ENCODE assay signal across 28 cellular contexts in genomic region chr16:24778676-24779075, GRCh38. TPM values are rescaled to one million over a fixed set of nuclear protein-coding genes. Genes with fewer than 3 reads are reported as not detected.
DNase-seq lines count a peak whose midpoint lies in the region; ATAC-seq and TF ChIP-seq lines count a peak whose summit lies in the region.
"Had no signal": no experiment of that assay in that cellular context is flagged by ENCODE, and none has a peak within 500 bp of the region (broad histone marks: within the 10 kb centered on the region; RNA-seq: fewer than 3 reads in every experiment).

No MANE protein-coding gene starts in this region.

- no peak overlapping the region for H3K4me3 ChIP-seq in SK-N-SH (ENCODE audit: low read depth in 2 of 2, low read length in 1 of 2)
- no peak overlapping the region for H3K4me3 ChIP-seq in Caco-2 (ENCODE audit: low read depth, low read length)
- H3K4me3 ChIP-seq in rectal smooth muscle tissue (ENCODE audit: low read length): no peak overlapping the region
- H3K4me3 ChIP-seq: SK-N-MC, spleen had no signal

- H3K9ac ChIP-seq in SK-N-SH (no peak overlapping the region), rectal smooth muscle tissue (ENCODE audit: low read length) (no peak overlapping the region)

- H3K9me3 Mint-ChIP-seq in Caco-2 (ENCODE audit: unreplicated experiment): no peaks in the 10 kb centered on the region
- H3K9me3 Mint-ChIP-seq in effector memory CD8-positive, alpha-beta T cell: no peaks in the 10 kb centered on the region
- H3K9me3 Mint-ChIP-seq: CD4-positive, CD25-positive, alpha-beta regulatory T cell; dendritic cell treated with granulocyte-macrophage colony-stimulating factor and Interleukin-4, amounts not matched to agents 40 ng/mL and 50 ng/mL, for 4 days; IgD-negative memory B cell; stimulated activated naive B cell treated with anti-CD40 and anti-IgM and Interleukin-4, amounts not matched to agents 10 μg/mL and 1 μg/mL and 100 μg/mL, for 72 hours had no signal

- H3K36me3 ChIP-seq in SK-N-SH (replicated peaks in 1 of 2; ENCODE audit: control insufficient read depth in 1 of 2, insufficient read depth in 2 of 2, low read length in 1 of 2) (peaks cover 52 to 79% of the 10 kb centered on the region in 2 experiments), Caco-2 (ENCODE audit: control insufficient read depth, insufficient read depth, low read length) (0 out of 2 replicates have a peak, but pooled peaks cover 1% of the 10 kb centered on the region), rectal smooth muscle tissue (ENCODE audit: control insufficient read depth, insufficient read depth, low read length) (peaks cover 20% of the 10 kb centered on the region)

- peaks cover 41% of the 10 kb centered on the region for H4K20me1 ChIP-seq in SK-N-SH (ENCODE audit: insufficient read depth)

- ATAC-seq in SK-N-SH treated with all-trans-retinoic acid at 6 μM for 48 hours: peak; percentile 31; the same call in 2 of the 3 replicates
- ATAC-seq in effector memory CD8-positive, alpha-beta T cell (replicated peaks): no peak
- ATAC-seq in GM18907 (IDR thresholded peaks at IDR 0.05; ENCODE audit: unreplicated experiment): no peak
- ATAC-seq in GM18519 (IDR thresholded peaks at IDR 0.05; ENCODE audit: low FRiP score, unreplicated experiment): no peak
- ATAC-seq: stimulated activated naive B cell treated with anti-CD40 and anti-IgM and Interleukin-4, amounts not matched to agents 10 μg/mL and 1 μg/mL and 100 μg/mL, for 72 hours had no signal

- POLR2A ChIA-PET in SK-N-SH (lab: Yijun Ruan, JAX) (no interaction called here), Caco-2 (lab: Charles Lee) (no interaction called here)

- H3K4me2 ChIP-seq in SK-N-SH: no peak overlapping the region

- H3K4me1 ChIP-seq in SK-N-SH (ENCODE audit: control insufficient read depth in 1 of 2, insufficient read depth in 2 of 2, low read depth in 1 of 2, low read length in 1 of 2) (peaks cover 0 to 12% of the 10 kb centered on the region in 2 experiments; a peak in 2 of 4 replicates), Caco-2 (no peaks in the 10 kb centered on the region), rectal smooth muscle tissue (ENCODE audit: control insufficient read depth, insufficient read depth, low read length) (peaks cover 34% of the 10 kb centered on the region)

- CTCF ChIA-PET in SK-N-SH (lab: Yijun Ruan, JAX) (interaction anchor here (1.2 to 1.6 kb wide), 2 partner anchors 19 to 25 kb away, joined by 3 read pairs; no protein-coding TSS in a partner anchor), Caco-2 (lab: Charles Lee) (no interaction called here)

- H3K4me1 Mint-ChIP-seq in Caco-2 (ENCODE audit: low read depth, unreplicated experiment): peaks cover 7% of the 10 kb centered on the region
- peaks cover 2 to 40% of the 10 kb centered on the region in 2 donors for H3K4me1 Mint-ChIP-seq in effector memory CD8-positive, alpha-beta T cell (ENCODE audit: low read depth in 2 of 2)

- no peak for TF ChIP-seq EP300 in SK-N-SH (IDR thresholded peaks at IDR 0.05; ENCODE audit: borderline replicate concordance in 1 of 2, low read depth in 1 of 2, low read length in 1 of 2)

- H2AFZ ChIP-seq in SK-N-SH (ENCODE audit: low read depth): no peak overlapping the region

- no peaks in the 10 kb centered on the region for H3K9me2 ChIP-seq in SK-N-SH

- H3K36me3 Mint-ChIP-seq in Caco-2 (ENCODE audit: insufficient read depth, unreplicated experiment): peaks cover 75% of the 10 kb centered on the region
- peaks cover 50% of the 10 kb centered on the region for H3K36me3 Mint-ChIP-seq in effector memory CD8-positive, alpha-beta T cell (ENCODE audit: insufficient read depth)

- no TSS peak for BruUV-seq in Caco-2 (replicated peaks; lab: Mats Ljungman, UMichigan)

- no peak for TF ChIP-seq RAD21 in SK-N-SH (IDR thresholded peaks at IDR 0.05; ENCODE audit: low read length)

- TF ChIP-seq CTCF in SK-N-SH (IDR thresholded peaks at IDR 0.05) (no peak), Caco-2 (IDR thresholded peaks at IDR 0.05; ENCODE audit: insufficient read depth in 1 of 2, low read depth in 1 of 2, low read length in 1 of 2, severe bottlenecking in 1 of 2, unreplicated experiment in 1 of 2) (no peak)

- H3K27ac Mint-ChIP-seq in Caco-2 (ENCODE audit: unreplicated experiment): peak overlapping the region; percentile 15
- H3K27ac Mint-ChIP-seq in effector memory CD8-positive, alpha-beta T cell: peak overlapping the region; percentile 13 to 53
- H3K27ac Mint-ChIP-seq: dendritic cell treated with granulocyte-macrophage colony-stimulating factor and Interleukin-4, amounts not matched to agents 40 ng/mL and 50 ng/mL, for 4 days; stimulated activated naive B cell treated with anti-CD40 and anti-IgM and Interleukin-4, amounts not matched to agents 10 μg/mL and 1 μg/mL and 100 μg/mL, for 72 hours had no signal

- peaks cover 57% of the 10 kb centered on the region for H3K79me2 ChIP-seq in SK-N-SH (ENCODE audit: insufficient read depth)

- 45% methylated on average over 1 of the region's 1 CpG for WGBS in SK-N-SH (ENCODE audit: low lambda C conversion rate)

- H3K9me3 ChIP-seq in SK-N-SH (no peaks in the 10 kb centered on the region), Caco-2 (no peaks in the 10 kb centered on the region)
- H3K9me3 ChIP-seq: spleen had no signal

- intact Hi-C loops in Caco-2 (cut with micrococcal nuclease; ENCODE audit: unreplicated experiment): no loop called here

- H3K27me3 ChIP-seq in SK-N-SH (ENCODE audit: insufficient read depth) (no peaks in the 10 kb centered on the region), Caco-2 (replicated peaks; ENCODE audit: control insufficient read depth, insufficient read depth, low read length) (no peaks in the 10 kb centered on the region), rectal smooth muscle tissue (ENCODE audit: control insufficient read depth, insufficient read depth, low read length) (no peaks in the 10 kb centered on the region)
- H3K27me3 ChIP-seq: spleen had no signal

- peaks cover 4% of the 10 kb centered on the region for H3F3A ChIP-seq in SK-N-SH (replicated peaks; ENCODE audit: insufficient read depth)

- DNase-seq in SK-N-SH (no peak), Caco-2 (no peak), NOMO-1 treated with DMSO at 0.1 percent for 48 hours (lab: John Stamatoyannopoulos, UW; ENCODE audit: unreplicated experiment) (no peak)
- DNase-seq in effector memory CD8-positive, alpha-beta T cell: no peak
- DNase-seq: anterior cingulate cortex; caudate nucleus; CD4-positive, CD25-positive, alpha-beta regulatory T cell; DMS153; glutamatergic neuron; kidney glomerular epithelial cell; NCI-H1105 treated with DMSO at 0.1 percent for 48 hours; NCI-H2029 treated with DMSO at 0.1 percent for 48 hours; NCI-H226; NCI-H82; nucleus accumbens; retina; spleen; stimulated activated CD4-positive, alpha-beta T cell treated with anti-CD3 and anti-CD28 coated beads, Interleukin-4, amount 100 ng/mL, for 1 hour; stimulated activated naive B cell treated with anti-CD40 and anti-IgM and Interleukin-4, amounts not matched to agents 10 μg/mL and 1 μg/mL and 100 μg/mL, for 72 hours had no signal

- H3K27me3 Mint-ChIP-seq in Caco-2 (ENCODE audit: insufficient read depth, unreplicated experiment): no peaks in the 10 kb centered on the region
- H3K27me3 Mint-ChIP-seq in effector memory CD8-positive, alpha-beta T cell: no peaks in the 10 kb centered on the region
- H3K27me3 Mint-ChIP-seq: CD4-positive, CD25-positive, alpha-beta regulatory T cell; dendritic cell treated with granulocyte-macrophage colony-stimulating factor and Interleukin-4, amounts not matched to agents 40 ng/mL and 50 ng/mL, for 4 days; IgD-negative memory B cell; stimulated activated naive B cell treated with anti-CD40 and anti-IgM and Interleukin-4, amounts not matched to agents 10 μg/mL and 1 μg/mL and 100 μg/mL, for 72 hours had no signal

- no peak overlapping the region for H3K4me3 Mint-ChIP-seq in Caco-2 (ENCODE audit: unreplicated experiment)
- H3K4me3 Mint-ChIP-seq in effector memory CD8-positive, alpha-beta T cell: no peak overlapping the region
- H3K4me3 Mint-ChIP-seq: CD4-positive, CD25-positive, alpha-beta regulatory T cell; dendritic cell treated with granulocyte-macrophage colony-stimulating factor and Interleukin-4, amounts not matched to agents 40 ng/mL and 50 ng/mL, for 4 days; IgD-negative memory B cell; stimulated activated naive B cell treated with anti-CD40 and anti-IgM and Interleukin-4, amounts not matched to agents 10 μg/mL and 1 μg/mL and 100 μg/mL, for 72 hours had no signal

- peak overlapping the region in 1 of 2 experiments; percentile 19; a peak in 1 of 4 replicates for H3K27ac ChIP-seq in SK-N-SH (ENCODE audit: low read depth in 2 of 2, low read length in 1 of 2)
- peak overlapping the region; percentile 38 for H3K27ac ChIP-seq in rectal smooth muscle tissue (ENCODE audit: low read depth, low read length)
- H3K27ac ChIP-seq: 22Rv1, RWPE1, SK-N-MC, spleen had no signal

TF ChIP-seq in SK-N-SH treated with all-trans-retinoic acid at 6 μM for 48 hours, 23 proteins besides CTCF, POLR2A, EP300 and RAD21 (continues in another document):
- TF ChIP-seq BACH2 (CRISPR knock-in tag; IDR thresholded peaks at IDR 0.05; ENCODE audit: borderline replicate concordance) (no peak), ZFP30 (CRISPR knock-in tag; IDR thresholded peaks at IDR 0.05) (no peak), ZC3H10 (CRISPR knock-in tag; IDR thresholded peaks at IDR 0.05) (no peak), ISL1 (CRISPR knock-in tag; IDR thresholded peaks at IDR 0.05) (no peak), ARNTL (CRISPR knock-in tag; IDR thresholded peaks at IDR 0.05; ENCODE audit: borderline replicate concordance, low read depth) (no peak), OSR1 (CRISPR knock-in tag; IDR thresholded peaks at IDR 0.05) (no peak)

TF ChIP-seq in SK-N-SH, 30 proteins besides CTCF, POLR2A, EP300 and RAD21 (continues in another document):
- TF ChIP-seq SMC3 (IDR thresholded peaks at IDR 0.05; ENCODE audit: low read depth, low read length) (no peak), USF1 (IDR thresholded peaks at IDR 0.05; ENCODE audit: borderline replicate concordance, low read depth) (no peak), USF2 (IDR thresholded peaks at IDR 0.05; ENCODE audit: borderline replicate concordance, low read depth, low read length) (no peak)

RNA-seq across cellular contexts. Expression of gene TNRC6A, which starts 49.2 kb away (rescaled TPM):
- polyA plus RNA-seq in SK-N-SH (2012; rRNA removed): 32.5 and 40.1 TPM in 2 replicates
- 16.0 and 19.0 TPM in 2 replicates for polyA plus RNA-seq in SK-N-SH (2012; cell fraction: cytosol; rRNA removed)
- polyA plus RNA-seq in SK-N-SH (2012; cell fraction: nucleus; rRNA removed): 127 and 149 TPM in 2 replicates
- total RNA-seq in Caco-2 (2022): 39.3 and 43.7 TPM in 2 replicates
